8 cellular contexts compared by ENCODE assay signal in genomic region chr4:169271692-169272007, GRCh38. TPM values are rescaled to one million over a fixed set of nuclear protein-coding genes. Genes with fewer than 3 reads are reported as not detected.
DNase-seq lines count a peak whose midpoint lies in the region; TF ChIP-seq lines count a peak whose summit lies in the region.

No MANE protein-coding gene starts in this region.

- H4K20me1 ChIP-seq in Karpas-422 (ENCODE audit: insufficient read depth, low read depth, low read length) = no peaks in the 10 kb centered on the region

- no peaks in the 10 kb centered on the region for H3K9me3 ChIP-seq in Caco-2
- no peaks in the 10 kb centered on the region for H3K9me3 ChIP-seq in Karpas-422 (ENCODE audit: low read length)
- no peaks in the 10 kb centered on the region for H3K9me3 ChIP-seq in endocrine pancreas (ENCODE audit: control insufficient read depth, low read length)
- no peaks in the 10 kb centered on the region for H3K9me3 ChIP-seq in neuron (ENCODE audit: low read length)

- H2AFZ ChIP-seq in Karpas-422 (ENCODE audit: low read length) (no peak overlapping the region), neuron (ENCODE audit: low read depth, low read length) (peak overlapping the region; percentile 77)

- no peaks in the 10 kb centered on the region for H3K27me3 Mint-ChIP-seq in Caco-2 (ENCODE audit: insufficient read depth, unreplicated experiment)

- DNase-seq in Caco-2 (no peak), Karpas-422 (no peak), HT-29 (ENCODE audit: low spot score) (no peak), NCI-H526 treated with DMSO at 0.1 percent for 48 hours (lab: John Stamatoyannopoulos, UW) (no peak), NCI-H2227 (lab: John Stamatoyannopoulos, UW; ENCODE audit: unreplicated experiment) (no peak), RKO (ENCODE audit: low spot score) (no peak)

- H3K36me3 Mint-ChIP-seq in Caco-2 (ENCODE audit: insufficient read depth, unreplicated experiment) = peaks cover 35% of the 10 kb centered on the region

- CTCF ChIA-PET in Caco-2 (lab: Charles Lee) = no interaction called here

- no peak for TF ChIP-seq CTCF in Caco-2 (IDR thresholded peaks at IDR 0.05; ENCODE audit: insufficient read depth in 1 of 2, low read depth in 1 of 2, low read length in 1 of 2, severe bottlenecking in 1 of 2, unreplicated experiment in 1 of 2)

- peaks cover 34% of the 10 kb centered on the region for H3K4me1 Mint-ChIP-seq in Caco-2 (ENCODE audit: low read depth, unreplicated experiment)

- POLR2A ChIA-PET in Caco-2 (lab: Charles Lee) = interaction anchor here (1.4 kb wide), 1 partner anchor 261 kb away, joined by 5 read pairs; the partner anchor contains the start of gene CBR4

- no peaks in the 10 kb centered on the region for H3K79me2 ChIP-seq in Karpas-422 (ENCODE audit: low read length)

- H3K4me3 ChIP-seq in Caco-2 (ENCODE audit: low read depth, low read length) (peak overlapping the region; percentile 71), Karpas-422 (ENCODE audit: low read length) (peak overlapping the region; percentile 70; the same call in 1 of the 2 replicates), endocrine pancreas (ENCODE audit: control insufficient read depth, insufficient read depth, low read length) (no peak overlapping the region), neuron (ENCODE audit: low read length) (peak overlapping the region; percentile 63)

- no peaks in the 10 kb centered on the region for H3K9me3 Mint-ChIP-seq in Caco-2 (ENCODE audit: unreplicated experiment)

- no peaks in the 10 kb centered on the region for H3K9me2 ChIP-seq in Karpas-422 (replicated peaks; ENCODE audit: insufficient read depth, low read length)

- BruUV-seq in Caco-2 (replicated peaks; lab: Mats Ljungman, UMichigan) = no TSS peak

- H3K4me3 Mint-ChIP-seq in Caco-2 (ENCODE audit: unreplicated experiment) = peak overlapping the region; percentile 96

- H3K4me2 ChIP-seq in Karpas-422 (ENCODE audit: low read depth, low read length, poor library complexity, severe bottlenecking) = peak overlapping the region; percentile 78

- H3K27me3 ChIP-seq in Caco-2 (replicated peaks; ENCODE audit: control insufficient read depth, insufficient read depth, low read length) (no peaks in the 10 kb centered on the region), Karpas-422 (ENCODE audit: low read length) (no peaks in the 10 kb centered on the region), endocrine pancreas (ENCODE audit: control insufficient read depth, insufficient read depth, low read length) (no peaks in the 10 kb centered on the region), neuron (ENCODE audit: insufficient read depth, low read length) (no peaks in the 10 kb centered on the region)

- H3K9ac ChIP-seq in Karpas-422 (ENCODE audit: low read length) (no peak overlapping the region), endocrine pancreas (ENCODE audit: control insufficient read depth, insufficient read depth, low read length) (peak overlapping the region; percentile 76)

- H3K27ac Mint-ChIP-seq in Caco-2 (ENCODE audit: unreplicated experiment) = peak overlapping the region; percentile 95

- H3K4me1 ChIP-seq in Caco-2 = peaks cover 38% of the 10 kb centered on the region
- peaks cover 9% of the 10 kb centered on the region for H3K4me1 ChIP-seq in Karpas-422 (ENCODE audit: low read length)
- H3K4me1 ChIP-seq in endocrine pancreas (ENCODE audit: control insufficient read depth, insufficient read depth, low read length) = peaks cover 8% of the 10 kb centered on the region
- H3K4me1 ChIP-seq in neuron (ENCODE audit: insufficient read depth, low read length) = peaks cover 31% of the 10 kb centered on the region

- H3K36me3 ChIP-seq in Caco-2 (ENCODE audit: control insufficient read depth, insufficient read depth, low read length) (no peaks in the 10 kb centered on the region), Karpas-422 (ENCODE audit: insufficient read depth, low read length) (no peaks in the 10 kb centered on the region), endocrine pancreas (ENCODE audit: control insufficient read depth, insufficient read depth, low read length) (no peaks in the 10 kb centered on the region), neuron (ENCODE audit: insufficient read depth, low read length) (no peaks in the 10 kb centered on the region)

- no peak overlapping the region for H3K27ac ChIP-seq in Karpas-422 (ENCODE audit: low read length)

- intact Hi-C loops in Caco-2 (cut with micrococcal nuclease; ENCODE audit: unreplicated experiment) = loop anchor here (1.0 to 5.0 kb wide), 5 partner anchors 63 to 215 kb away; no protein-coding TSS in a partner anchor

RNA-seq across cellular contexts. Expression of gene SH3RF1, which starts 0.9 kb away (rescaled TPM):
- 25.1 and 28.1 TPM in 2 replicates for total RNA-seq in Caco-2 (2022)
- total RNA-seq in Karpas-422 (2014; rRNA removed; shearing (Covaris generic); ENCODE audit: low replicate concordance) = 0.22 TPM in 1 of 2 replicates, not detected in the other
- 11.1 and 14.6 TPM in 2 replicates for total RNA-seq in HT-29 (2014; rRNA removed; shearing (Covaris generic))
